In genomic region chr18:58895385-58895784, GRCh38 we compare ENCODE assay signal across 1 cellular context.
TF ChIP-seq lines count a peak whose summit lies in the region.

No MANE protein-coding gene starts in this region.

TF ChIP-seq in HepG2, 621 proteins besides CTCF, POLR2A, EP300 and RAD21:
- TF ChIP-seq ZNF543 (CRISPR knock-in tag; IDR thresholded peaks at IDR 0.05) (no peak), CENPBD1 (CRISPR knock-in tag; IDR thresholded peaks at IDR 0.05; ENCODE audit: borderline replicate concordance, low read depth) (no peak), BCL3 (CRISPR knock-in tag; IDR thresholded peaks at IDR 0.05) (no peak), ATM (IDR thresholded peaks at IDR 0.05; ENCODE audit: borderline replicate concordance) (no peak), ZFY (CRISPR knock-in tag; IDR thresholded peaks at IDR 0.05) (no peak), ZNF883 (CRISPR knock-in tag; IDR thresholded peaks at IDR 0.05; ENCODE audit: not compliant biosample characterization) (no peak), IRX3 (CRISPR knock-in tag; IDR thresholded peaks at IDR 0.05; ENCODE audit: borderline replicate concordance, low read depth) (no peak), PRDM15 (CRISPR knock-in tag; IDR thresholded peaks at IDR 0.05) (no peak), DNMT3B (CRISPR knock-in tag; conservative IDR thresholded peaks at IDR 0.05) (no peak)
